ENCODE assay signal across 14 cellular contexts in the genomic region with DNA sequence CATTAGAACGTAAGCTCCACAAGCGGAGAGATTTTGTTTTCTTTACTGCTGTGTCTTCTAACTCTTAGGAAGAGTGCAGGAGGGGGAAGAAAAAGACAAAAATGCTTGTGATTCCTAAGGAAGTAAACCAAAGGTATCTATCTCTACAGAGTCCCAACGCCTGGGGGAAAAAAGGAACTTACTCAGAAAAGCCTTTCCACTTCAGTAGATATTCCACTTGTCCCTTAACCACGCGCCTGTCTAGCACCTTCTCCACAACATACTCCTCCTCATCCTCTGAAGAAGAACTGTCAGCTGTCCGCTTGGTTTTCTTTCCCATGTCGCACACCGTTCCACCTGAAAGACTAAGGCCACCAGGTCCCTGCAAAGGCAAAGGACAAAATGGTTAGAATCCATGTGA. TPM values are rescaled to one million over a fixed set of nuclear protein-coding genes. Genes with fewer than 3 reads are reported as not detected.
A peak's percentile ranks its signal among the peaks of the same experiment; 100 is the strongest.
DNase-seq lines count a peak whose midpoint lies in the region; ATAC-seq and TF ChIP-seq lines count a peak whose summit lies in the region.
"Had no signal": no experiment of that assay in that cellular context is flagged by ENCODE, and none has a peak within 500 bp of the region (broad histone marks: within the 10 kb centered on the region; RNA-seq: fewer than 3 reads in every experiment).

No MANE protein-coding gene starts in this region.

- H3K27me3 ChIP-seq in A673 (replicated peaks; ENCODE audit: insufficient read depth, low read depth, low read length, poor library complexity): no peaks in the 10 kb centered on the region
- no peaks in the 10 kb centered on the region for H3K27me3 ChIP-seq in neural cell (ENCODE audit: insufficient read depth, low read depth, low read length)
- no peaks in the 10 kb centered on the region for H3K27me3 ChIP-seq in breast epithelium

- H3F3A ChIP-seq in neural cell (ENCODE audit: insufficient read depth, low read length, poor library complexity, severe bottlenecking): peaks cover 12% of the 10 kb centered on the region

- no peak for TF ChIP-seq RAD21 in neural cell (conservative IDR thresholded peaks at IDR 0.05)

- POLR2A ChIA-PET in A673 (lab: Charles Lee; ENCODE audit: low non-redundant PET): no interaction called here

- ATAC-seq in GM21786 (IDR thresholded peaks at IDR 0.05; ENCODE audit: unreplicated experiment): no peak
- ATAC-seq in GM19467 (IDR thresholded peaks at IDR 0.05; ENCODE audit: unreplicated experiment): no peak
- ATAC-seq: activated CD4-positive, alpha-beta T cell treated with anti-CD3 and anti-CD28 coated beads for 36 hours; activated T-cell treated with anti-CD3 and anti-CD28 coated beads, Interleukin-2, amount 50 U/mL, for 4 hours; T-cell had no signal

- CTCF ChIA-PET in A673 (lab: Charles Lee): no interaction called here

- no peak overlapping the region for H3K9ac ChIP-seq in neural cell (ENCODE audit: low read length)

- no peak for TF ChIP-seq POLR2A in breast epithelium (IDR thresholded peaks at IDR 0.05)

- TF ChIP-seq CTCF in A673 (conservative IDR thresholded peaks at IDR 0.05; ENCODE audit: low read depth, low read length) (no peak), coronary artery (IDR thresholded peaks at IDR 0.05) (no peak), neural cell (IDR thresholded peaks at IDR 0.05; ENCODE audit: poor library complexity, severe bottlenecking) (no peak), breast epithelium (IDR thresholded peaks at IDR 0.05) (no peak)

- H3K4me2 ChIP-seq in neural cell (ENCODE audit: low read length): peak overlapping the region; percentile 98

- peaks cover 80% of the 10 kb centered on the region for H3K79me2 ChIP-seq in neural cell (replicated peaks; ENCODE audit: insufficient read depth, low read length)

- no peak for DNase-seq in A673 (ENCODE audit: low spot score)
- peak; percentile 75 for DNase-seq in NCI-H82 (lab: John Stamatoyannopoulos, UW)
- DNase-seq in coronary artery (ENCODE audit: low spot score): no peak
- no peak for DNase-seq in GOT3 (lab: John Stamatoyannopoulos, UW)
- DNase-seq in breast epithelium (ENCODE audit: low spot score in 2 of 2): no peak
- DNase-seq: activated CD4-positive, alpha-beta T cell treated with anti-CD3 and anti-CD28 coated beads for 36 hours; activated T-cell treated with anti-CD3 and anti-CD28 coated beads, Interleukin-2, amount 50 U/mL, for 4 hours; retina; T-cell had no signal

- H3K36me3 ChIP-seq in A673 (ENCODE audit: insufficient read depth, low read length, poor library complexity, severe bottlenecking) (peaks cover 49% of the 10 kb centered on the region), neural cell (ENCODE audit: insufficient read depth, low read length) (no peaks in the 10 kb centered on the region), breast epithelium (no peaks in the 10 kb centered on the region)

- intact Hi-C loops in A673 (cut with micrococcal nuclease; ENCODE audit: unreplicated experiment): no loop called here
- intact Hi-C loops in breast epithelium (cut with DNase I; ENCODE audit: low total_unique reads): no loop called here

- no TSS peak for BruUV-seq in A673 (replicated peaks; lab: Mats Ljungman, UMichigan)

- TF ChIP-seq EP300 in neural cell (conservative IDR thresholded peaks at IDR 0.05; ENCODE audit: poor library complexity, severe bottlenecking): no peak

- no peaks in the 10 kb centered on the region for H3K9me3 ChIP-seq in A673 (ENCODE audit: low read depth, low read length, poor library complexity, severe bottlenecking)
- no peaks in the 10 kb centered on the region for H3K9me3 ChIP-seq in neural cell (ENCODE audit: low read length)
- H3K9me3 ChIP-seq in breast epithelium: no peaks in the 10 kb centered on the region

- H3K27ac ChIP-seq in A673 (ENCODE audit: low read depth, low read length, poor library complexity, severe bottlenecking) (peak overlapping the region; percentile 87), coronary artery (peak overlapping the region; percentile 16 to 32), neural cell (ENCODE audit: low read length) (no peak overlapping the region), breast epithelium (peak overlapping the region in 1 of 2 donors; percentile 85)

- H4K20me1 ChIP-seq in neural cell (ENCODE audit: insufficient read depth): no peaks in the 10 kb centered on the region

- no peak overlapping the region for H2AFZ ChIP-seq in neural cell (ENCODE audit: low read depth, low read length)

- H3K4me3 ChIP-seq in A673 (ENCODE audit: low read depth, low read length, poor library complexity, severe bottlenecking) (peak overlapping the region; percentile 50), coronary artery (no peak overlapping the region), neural cell (ENCODE audit: low read length) (peak overlapping the region; percentile 64), breast epithelium (no peak overlapping the region)

- H3K4me1 ChIP-seq in A673 (ENCODE audit: insufficient read depth, low read length, poor library complexity, severe bottlenecking) (peaks cover 54% of the 10 kb centered on the region), breast epithelium (peaks cover 0 to 11% of the 10 kb centered on the region in 2 donors)

- no peaks in the 10 kb centered on the region for H3K9me2 ChIP-seq in neural cell (ENCODE audit: insufficient read depth, low read length)

TF ChIP-seq in neural cell, 6 proteins besides CTCF, POLR2A, EP300 and RAD21:
- TF ChIP-seq POLR2AphosphoS5 (IDR thresholded peaks at IDR 0.05) (no peak), SMC3 (conservative IDR thresholded peaks at IDR 0.05; ENCODE audit: poor library complexity) (no peak), EZH2 (IDR thresholded peaks at IDR 0.05; ENCODE audit: borderline replicate concordance, insufficient read depth, low read length, poor library complexity, severe bottlenecking) (no peak)

RNA-seq across cellular contexts. Expression of gene CBX5, which starts 22.6 kb away (rescaled TPM):
- total RNA-seq in A673 (2021): 235 and 254 TPM in 2 replicates
- 57.1 and 64.0 TPM in 2 replicates for polyA plus RNA-seq in neural cell
- polyA minus RNA-seq in neural cell: 270 and 337 TPM in 2 replicates
- 10 to 100 TPM; 22.4 to 45.8 (median 31.8) TPM for total RNA-seq in breast epithelium

RNA-seq across cellular contexts. Expression of gene HNRNPA1, which starts 23.2 kb away (rescaled TPM):
- 1,763 and 1,764 TPM in 2 replicates for total RNA-seq in A673 (2021)
- 526 and 613 TPM in 2 replicates for polyA plus RNA-seq in neural cell
- polyA minus RNA-seq in neural cell: 448 and 468 TPM in 2 replicates
- total RNA-seq in breast epithelium: 100 to 1,000 TPM; 387 to 571 (median 477) TPM

RNA-seq across cellular contexts. Expression of gene NFE2, which starts 43.5 kb away (rescaled TPM):
- total RNA-seq in A673 (2021) (not detected in 2 replicates), breast epithelium (under 1 TPM; 0.15 to 0.48 (median 0.33) TPM)
- polyA plus RNA-seq in neural cell: not detected in 2 replicates
- not detected in 2 replicates for polyA minus RNA-seq in neural cell
- total RNA-seq: activated CD4-positive, alpha-beta T cell treated with anti-CD3 and anti-CD28 coated beads for 36 hours; Daoy; epithelial cell of proximal tubule had no signal

Comparison
In these comparisons a context has a peak if more than half of its experiments do, and no peak if none do; other contexts are left out.
1. H3K4me3 ChIP-seq: peak in A673 (single experiment) and neural cell (single experiment); none in coronary artery (single experiment) and breast epithelium (0 of 3).